20 cellular contexts compared by ENCODE assay signal in the genomic region with DNA sequence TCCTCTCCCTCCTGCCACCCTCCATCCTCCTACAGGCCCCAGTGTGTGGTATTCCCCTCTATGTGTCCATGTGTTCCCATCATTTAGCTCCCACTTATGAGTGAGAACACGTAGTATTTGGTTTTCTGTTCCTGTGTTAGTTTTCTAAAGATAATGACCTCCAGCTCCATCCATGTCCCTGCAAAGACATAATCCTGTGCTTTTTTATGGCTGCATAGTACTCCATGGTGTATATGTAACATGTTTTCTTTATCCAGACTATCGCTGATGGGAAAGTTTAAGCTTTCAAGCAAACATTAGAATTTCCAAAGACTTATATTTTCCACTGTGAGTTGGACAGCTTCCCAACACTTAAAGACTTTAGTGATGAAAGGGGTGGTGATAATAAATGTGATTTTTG.
"Had no signal": no experiment of that assay in that cellular context is flagged by ENCODE, and none has a peak within 500 bp of the region (broad histone marks: within the 10 kb centered on the region; RNA-seq: fewer than 3 reads in every experiment).

No MANE protein-coding gene starts in this region.

- ATAC-seq: effector memory CD8-positive, alpha-beta T cell; left ventricle myocardium superior; lower lobe of right lung; natural killer cell; psoas muscle; right cardiac atrium; stimulated activated naive CD8-positive, alpha-beta T cell treated with anti-CD3 and anti-CD28 coated beads, Interleukin-15, amount 100 ng/mL, for 72 hours had no signal

- H3K36me3 ChIP-seq: colonic mucosa, lower lobe of right lung, suprapubic skin had no signal

- FAIRE-seq: endometrium, frontal cortex, keratinocyte, small intestine had no signal

- H3K27ac Mint-ChIP-seq: effector memory CD8-positive, alpha-beta T cell; natural killer cell; stimulated activated naive CD8-positive, alpha-beta T cell treated with anti-CD3 and anti-CD28 coated beads, Interleukin-15, amount 100 ng/mL, for 72 hours had no signal

- H3K4me3 ChIP-seq: colonic mucosa, lower lobe of right lung, psoas muscle, suprapubic skin had no signal

- H3K27ac ChIP-seq: colonic mucosa, lower lobe of right lung, psoas muscle, suprapubic skin had no signal

- H3K36me3 Mint-ChIP-seq: natural killer cell had no signal

- H3K4me1 ChIP-seq: colonic mucosa, psoas muscle had no signal

- H3K4me3 Mint-ChIP-seq: central memory CD8-positive, alpha-beta T cell; effector memory CD8-positive, alpha-beta T cell; natural killer cell; stimulated activated naive CD8-positive, alpha-beta T cell treated with anti-CD3 and anti-CD28 coated beads, Interleukin-15, amount 100 ng/mL, for 72 hours had no signal

- DNase-seq: colonic mucosa; dermis blood vessel endothelial cell; effector memory CD8-positive, alpha-beta T cell; left ventricle myocardium superior; lower lobe of right lung; natural killer cell; nucleus accumbens; psoas muscle; right cardiac atrium; small intestine; stimulated activated CD4-positive, alpha-beta T cell treated with anti-CD3 and anti-CD28 coated beads, Interleukin-15, amount 100 ng/mL, for 24 hours; stimulated activated CD4-positive, alpha-beta T cell treated with anti-CD3 and anti-CD28 coated beads, Interleukin-2, amount 100 ng/mL, for 48 hours; stimulated activated CD8-positive, alpha-beta memory T cell treated with anti-CD3 and anti-CD28 coated beads, Interleukin-4, amount 100 ng/mL, for 48 hours; stimulated activated naive CD4-positive, alpha-beta T cell; stimulated activated naive CD8-positive, alpha-beta T cell treated with anti-CD3 and anti-CD28 coated beads, Interleukin-15, amount 100 ng/mL, for 72 hours had no signal

- H3K9me3 ChIP-seq: colonic mucosa, lower lobe of right lung, psoas muscle, suprapubic skin had no signal

- H3K9me3 Mint-ChIP-seq: central memory CD8-positive, alpha-beta T cell; effector memory CD8-positive, alpha-beta T cell; natural killer cell; stimulated activated naive CD8-positive, alpha-beta T cell treated with anti-CD3 and anti-CD28 coated beads, Interleukin-15, amount 100 ng/mL, for 72 hours had no signal

- H3K27me3 ChIP-seq: colonic mucosa, suprapubic skin had no signal
